Comparison of ENCODE assay signal across 15 cellular contexts in genomic region chr12:3295648-3296408, GRCh38.
DNase-seq lines count a peak whose midpoint lies in the region; ATAC-seq lines count a peak whose summit lies in the region.
"Had no signal": no experiment of that assay in that cellular context is flagged by ENCODE, and none has a peak within 500 bp of the region (broad histone marks: within the 10 kb centered on the region; RNA-seq: fewer than 3 reads in every experiment).

No MANE protein-coding gene starts in this region.

- DNase-seq in Right ventricle myocardium inferior (ENCODE audit: missing footprints) (no peak), cardiac septum (ENCODE audit: low spot score) (no peak), fibroblast of gingiva (ENCODE audit: low read depth) (peak; percentile 10), lung microvascular endothelial cell (ENCODE audit: low read depth in 2 of 2) (peak; percentile 46 to 65), retina (no peak), SW 1271 (lab: John Stamatoyannopoulos, UW) (no peak)
- DNase-seq: activated effector memory CD4-positive, alpha-beta T cell treated with anti-CD3 and anti-CD28 coated beads, Interleukin-2, amount 50 U/mL, for 16 hours; brain microvascular endothelial cell; effector memory CD4-positive, alpha-beta T cell; midbrain; NCI-H187 treated with DMSO at 0.1 percent for 48 hours; NCI-H524 treated with DMSO at 0.1 percent for 48 hours; occipital lobe had no signal

- ATAC-seq in Right ventricle myocardium inferior (peak; percentile 23), GM19455 (IDR thresholded peaks at IDR 0.05; ENCODE audit: unreplicated experiment) (no peak), GM21723 (IDR thresholded peaks at IDR 0.05; ENCODE audit: unreplicated experiment) (no peak)

- intact Hi-C loops in Right ventricle myocardium inferior (cut with DNase I): no loop called here
- intact Hi-C loops in cardiac septum (cut with DNase I): no loop called here

Comparison
In these comparisons a context has a peak if more than half of its experiments do, and no peak if none do; other contexts are left out.
1. DNase-seq: peak in fibroblast of gingiva (single experiment) and lung microvascular endothelial cell (2 of 2); none in Right ventricle myocardium inferior (single experiment), cardiac septum (single experiment), retina (single experiment) and SW 1271 (0 of 2).